In the genomic region with DNA sequence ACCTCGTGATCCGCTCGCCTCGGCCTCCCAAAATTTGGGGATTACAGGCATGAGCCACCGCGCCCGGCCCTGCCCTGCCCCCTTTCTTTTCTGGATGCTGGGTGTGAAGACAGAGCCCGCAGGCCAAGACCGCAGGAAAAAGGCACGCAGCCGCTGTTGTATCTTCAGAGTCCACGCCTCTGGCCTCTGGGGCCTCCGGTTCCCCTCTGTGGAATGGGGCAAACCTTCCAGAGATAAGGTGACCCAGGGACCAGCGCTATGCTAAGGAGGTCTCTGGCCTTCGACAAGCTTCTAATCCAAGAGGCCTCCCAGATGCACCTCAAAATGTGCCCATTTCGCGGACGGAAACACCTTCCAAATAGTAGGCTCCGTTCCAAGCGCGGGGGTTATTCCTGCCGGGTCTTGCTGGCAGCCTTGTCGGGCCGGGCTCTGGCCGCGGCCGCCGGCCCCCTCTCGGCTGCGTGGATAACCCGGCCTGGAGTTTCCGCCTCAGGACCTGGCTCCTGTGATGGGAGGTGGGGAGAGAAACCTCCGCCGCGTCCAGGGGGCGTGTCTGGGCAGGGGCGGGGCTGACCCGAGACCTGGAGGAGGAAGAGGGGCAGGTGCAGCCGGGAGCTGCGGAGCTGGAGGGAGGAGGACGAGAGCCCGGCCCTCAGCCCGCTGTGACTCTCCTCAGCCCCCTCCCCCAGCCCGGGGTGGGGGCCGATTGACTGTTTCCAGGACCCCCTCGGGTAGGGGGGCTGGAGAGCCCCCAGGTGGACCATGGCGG, we compare ENCODE assay signal across 9 cellular contexts. TPM values are rescaled to one million over a fixed set of nuclear protein-coding genes. Genes with fewer than 3 reads are reported as not detected.
A peak's percentile ranks its signal among the peaks of the same experiment; 100 is the strongest.
DNase-seq lines count a peak whose midpoint lies in the region; ATAC-seq, FAIRE-seq and TF ChIP-seq lines count a peak whose summit lies in the region.
"Had no signal": no experiment of that assay in that cellular context is flagged by ENCODE, and none has a peak within 500 bp of the region (broad histone marks: within the 10 kb centered on the region; RNA-seq: fewer than 3 reads in every experiment).

No MANE protein-coding gene starts in this region.

- H3K4me3 Mint-ChIP-seq in T-cell: peak overlapping the region; percentile 75 to 84 (median 78)

- CTCF ChIA-PET in T-cell (lab: Charles Lee): interaction anchor here in 1 of 2 donors (0.5 to 0.9 kb wide), 2 partner anchors 41 to 248 kb away, joined by 3 to 5 read pairs; a partner anchor contains a TSS

- H3K27ac ChIP-seq in left ventricle myocardium inferior (replicated peaks) (no peak overlapping the region), rectal smooth muscle tissue (ENCODE audit: low read depth, low read length) (no peak overlapping the region)

- no peaks in the 10 kb centered on the region for H3K36me3 Mint-ChIP-seq in T-cell

- peak; percentile 92 to 97 (median 95) for ATAC-seq in T-cell (replicated peaks in 1 of 4)
- no peak for ATAC-seq in GM18873 (IDR thresholded peaks at IDR 0.05; ENCODE audit: low FRiP score, unreplicated experiment)
- no peak for ATAC-seq in HG03097 (IDR thresholded peaks at IDR 0.05; ENCODE audit: low FRiP score, unreplicated experiment)

- intact Hi-C loops in left ventricle myocardium inferior (cut with micrococcal nuclease): no loop called here

- H3K27ac Mint-ChIP-seq in T-cell: no peak overlapping the region

- H3K27me3 ChIP-seq in left ventricle myocardium inferior (ENCODE audit: low read depth) (peaks cover 81% of the 10 kb centered on the region), rectal smooth muscle tissue (ENCODE audit: control insufficient read depth, insufficient read depth, low read length) (peaks cover 19% of the 10 kb centered on the region)

- H3K4me1 ChIP-seq in left ventricle myocardium inferior (peaks cover 25% of the 10 kb centered on the region), rectal smooth muscle tissue (ENCODE audit: control insufficient read depth, insufficient read depth, low read length) (no peaks in the 10 kb centered on the region)

- FAIRE-seq in G401.6 (lab: Jason Lieb, UNC): peak; percentile 76
- FAIRE-seq: endometrium had no signal

- H3K4me3 ChIP-seq in left ventricle myocardium inferior (peak overlapping the region; percentile 32), rectal smooth muscle tissue (ENCODE audit: low read length) (peak overlapping the region; percentile 66)

- H3K4me1 Mint-ChIP-seq in T-cell: peaks cover 16 to 25% (median 16%) of the 10 kb centered on the region in 3 donors

- H3K9ac ChIP-seq in rectal smooth muscle tissue (ENCODE audit: low read length): no peak overlapping the region

- DNase-seq in NCI-H1417 (lab: John Stamatoyannopoulos, UW) (peak; percentile 93 to 97 (median 94)), T-cell (peak; percentile 67 to 89 (median 80)), amniotic epithelial cell (ENCODE audit: low read depth) (peak; percentile 83), left ventricle myocardium inferior (peak; percentile 66)

- H3K36me3 ChIP-seq in left ventricle myocardium inferior: no peaks in the 10 kb centered on the region
- H3K36me3 ChIP-seq in rectal smooth muscle tissue (ENCODE audit: control insufficient read depth, insufficient read depth, low read length): no peaks in the 10 kb centered on the region

- TF ChIP-seq CTCF in left ventricle myocardium inferior (IDR thresholded peaks at IDR 0.05; ENCODE audit: borderline replicate concordance): no peak

- H3K9me3 ChIP-seq in left ventricle myocardium inferior (replicated peaks): no peaks in the 10 kb centered on the region

- no peaks in the 10 kb centered on the region for H3K9me3 Mint-ChIP-seq in T-cell

- POLR2A ChIA-PET in T-cell (lab: Charles Lee): no interaction called here

- peaks cover 0 to 4% of the 10 kb centered on the region in 2 donors for H3K27me3 Mint-ChIP-seq in T-cell

RNA-seq across cellular contexts. Expression of a gene that starts 13.1 kb away (rescaled TPM):
- total RNA-seq in T-cell (10 to 100 TPM; 12.6 to 28.9 (median 19.4) TPM), left ventricle myocardium inferior (not detected)

RNA-seq across cellular contexts. Expression of a gene that starts 21.0 kb away (rescaled TPM):
- 10 to 100 TPM; 25.6 to 35.0 (median 32.1) TPM for total RNA-seq in T-cell
- total RNA-seq in left ventricle myocardium inferior: 31.6 TPM

RNA-seq across cellular contexts. Expression of a gene that starts 40.2 kb away (rescaled TPM):
- total RNA-seq in T-cell: 10 to 100 TPM; 57.3 to 99.0 (median 78.2) TPM
- total RNA-seq in left ventricle myocardium inferior: 14.2 TPM

RNA-seq across cellular contexts. Expression of a gene that starts 41.2 kb away (rescaled TPM):
- total RNA-seq in T-cell: 10 to 100 TPM; 46.9 to 77.8 (median 52.2) TPM
- 64.1 TPM for total RNA-seq in left ventricle myocardium inferior

RNA-seq across cellular contexts. Expression of a gene that starts 50.7 kb away (rescaled TPM):
- total RNA-seq in T-cell: not detected
- total RNA-seq in left ventricle myocardium inferior: not detected

Comparison
In these comparisons a context has a peak if more than half of its experiments do, and no peak if none do; other contexts are left out.
1. ATAC-seq: peak in T-cell (4 of 4); none in GM18873 (single experiment) and HG03097 (single experiment).
2. RNA of a gene that starts 13.1 kb away (total RNA-seq): 12.6 to 28.9 TPM in T-cell; not detected in left ventricle myocardium inferior (single experiment); every median in the first group is over 10 times any median in the second.
3. Peak in every context shown above with its lines, with median percentiles within 50 percentile points of each other: DNase-seq.